In the genomic region with DNA sequence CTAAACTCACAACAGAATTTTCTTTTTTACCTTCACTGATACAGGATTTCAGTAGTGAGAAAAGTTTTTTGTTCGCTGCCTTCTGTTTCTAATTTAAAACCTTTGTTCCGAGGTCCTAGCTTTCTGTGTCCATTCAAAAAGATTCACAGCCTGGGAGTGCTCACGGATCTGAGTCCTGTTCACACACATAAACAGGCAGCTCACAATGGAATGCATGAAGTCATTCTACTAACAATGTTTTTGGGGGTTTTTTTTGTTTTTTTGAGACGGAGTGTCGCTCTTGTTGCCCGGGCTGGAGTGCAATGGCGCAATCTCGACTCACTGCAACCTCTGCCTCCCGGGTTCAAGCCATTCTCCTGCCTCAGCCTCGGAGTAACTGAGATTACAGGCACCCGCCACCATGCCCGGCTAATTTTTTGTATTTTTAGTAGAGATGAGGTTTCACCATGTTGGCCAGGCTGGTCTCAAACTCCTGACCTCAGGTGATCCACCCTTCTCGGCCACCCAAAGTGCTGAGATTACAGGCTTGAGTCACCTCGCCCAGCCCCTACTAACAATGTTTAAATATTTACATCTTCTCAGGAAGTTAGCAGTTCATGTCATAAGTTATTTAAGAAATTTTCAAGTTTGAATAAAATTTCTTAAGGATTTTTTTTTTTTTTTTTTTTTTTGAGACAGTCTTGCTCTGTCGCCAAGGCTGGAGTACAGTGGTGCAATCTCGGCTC, we compare ENCODE assay signal across 7 cellular contexts. TPM values are rescaled to one million over a fixed set of nuclear protein-coding genes. Genes with fewer than 3 reads are reported as not detected.
A peak's percentile ranks its signal among the peaks of the same experiment; 100 is the strongest.
DNase-seq lines count a peak whose midpoint lies in the region; TF ChIP-seq lines count a peak whose summit lies in the region.
"Not testable (repeated sequence)": the region's sequence is repeated elsewhere in the genome, so short reads cannot be mapped to it uniquely, and the experiment has no call there.
"Had no signal": no experiment of that assay in that cellular context is flagged by ENCODE, and none has a peak within 500 bp of the region (broad histone marks: within the 10 kb centered on the region; RNA-seq: fewer than 3 reads in every experiment).

No MANE protein-coding gene starts in this region.

- TF ChIP-seq CTCF in brain microvascular endothelial cell (IDR thresholded peaks at IDR 0.05; ENCODE audit: low read depth, low read length, missing control alignments): not testable (repeated sequence)

- peak overlapping the region; percentile 99 for H3K27ac ChIP-seq in SJSA1
- H3K27ac ChIP-seq in brain microvascular endothelial cell: not testable (repeated sequence)

- H3K4me1 ChIP-seq in SJSA1 (replicated peaks): peaks cover 33% of the 10 kb centered on the region

- H3K4me3 ChIP-seq in SJSA1: peak overlapping the region; percentile 23
- H3K4me3 ChIP-seq in brain microvascular endothelial cell (ENCODE audit: low read depth, low read length): not testable (repeated sequence)

- not testable (repeated sequence) for H3K27me3 ChIP-seq in SJSA1 (replicated peaks); brain microvascular endothelial cell (replicated peaks)

- peak; percentile 58 for DNase-seq in H4 (ENCODE audit: low spot score)
- DNase-seq in SJSA1 (ENCODE audit: low read depth in 1 of 2, low spot score in 2 of 2): peak; percentile 89 to 94
- DNase-seq in brain microvascular endothelial cell: peak; percentile 15
- peak; percentile 48 for DNase-seq in iris pigment epithelial cell (ENCODE audit: low read depth)

- H3K36me3 ChIP-seq in SJSA1; brain microvascular endothelial cell (replicated peaks): not testable (repeated sequence)

- in situ Hi-C loops in brain microvascular endothelial cell (cut with HindIII; ENCODE audit: low pct_ligation_motif_present, low sequenced_read_pairs): not testable (repeated sequence)

- H3K9me3 ChIP-seq in SJSA1 (replicated peaks): not testable (repeated sequence)

RNA-seq across cellular contexts. Expression of gene PRR18, which starts 59.0 kb away (rescaled TPM):
- not detected in 2 replicates for total RNA-seq in H4 (2014; rRNA removed; shearing (Covaris generic))
- total RNA-seq in SJSA1 (2014; rRNA removed; shearing (Covaris generic)): 0.76 and 1.0 TPM in 2 replicates
- total RNA-seq: B cell; CD4-positive, alpha-beta T cell; CD8-positive, alpha-beta T cell had no signal

Comparison
In these comparisons a context has a peak if more than half of its experiments do, and no peak if none do; other contexts are left out.
1. DNase-seq: peak in every context shown above with its lines; median percentile 92 in SJSA1; 58 in H4; 48 in iris pigment epithelial cell; 15 in brain microvascular endothelial cell.